8 cellular contexts compared by ENCODE assay signal in genomic region chr22:31342389-31343125, GRCh38. TPM values are rescaled to one million over a fixed set of nuclear protein-coding genes. Genes with fewer than 3 reads are reported as not detected.
DNase-seq lines count a peak whose midpoint lies in the region; TF ChIP-seq lines count a peak whose summit lies in the region.

No MANE protein-coding gene starts in this region.

- H2AFZ ChIP-seq in hepatocyte: no peak overlapping the region

- H3K27ac ChIP-seq in hepatocyte: peak overlapping the region; percentile 84

- peaks cover 79% of the 10 kb centered on the region for H3K79me2 ChIP-seq in hepatocyte

- TF ChIP-seq CTCF in GM12875 (IDR thresholded peaks at IDR 0.05; ENCODE audit: borderline replicate concordance, insufficient read depth, low read depth, low read length): no peak
- no peak for TF ChIP-seq CTCF in hepatocyte (IDR thresholded peaks at IDR 0.05; ENCODE audit: poor library complexity)

- H3K4me3 ChIP-seq in GM12875 (ENCODE audit: low read depth, low read length): peak overlapping the region; percentile 63
- peak overlapping the region; percentile 14 for H3K4me3 ChIP-seq in hepatocyte
- H3K4me3 ChIP-seq in skeletal muscle cell (ENCODE audit: low read depth, low read length): peak overlapping the region; percentile 19

- DNase-seq in RKO (ENCODE audit: low spot score) (peak; percentile 13), hepatocyte (ENCODE audit: low spot score) (peak; percentile 25), skeletal muscle cell (ENCODE audit: low read depth) (no peak), DMS114 treated with DMSO at 0.1 percent for 48 hours (lab: John Stamatoyannopoulos, UW; ENCODE audit: unreplicated experiment) (no peak), 8988T (no peak), amniotic stem cell (lab: John Stamatoyannopoulos, UW) (no peak), NCI-H2196 treated with DMSO at 0.1 percent for 48 hours (lab: John Stamatoyannopoulos, UW; ENCODE audit: unreplicated experiment) (no peak)

- H3K4me1 ChIP-seq in hepatocyte (ENCODE audit: insufficient read depth): peaks cover 64% of the 10 kb centered on the region

- H3K36me3 ChIP-seq in hepatocyte (replicated peaks; ENCODE audit: insufficient read depth, low read depth): no peaks in the 10 kb centered on the region

- H4K20me1 ChIP-seq in hepatocyte (ENCODE audit: insufficient read depth, poor library complexity, severe bottlenecking): peaks cover 63% of the 10 kb centered on the region

- 52% methylated on average over 12 of the region's 16 CpGs for WGBS in hepatocyte (ENCODE audit: low lambda C conversion rate, missing lambda C conversion rate)

- H3K9me2 ChIP-seq in hepatocyte (replicated peaks; ENCODE audit: insufficient read depth): no peaks in the 10 kb centered on the region

- H3K27me3 ChIP-seq in hepatocyte: no peaks in the 10 kb centered on the region

- peak overlapping the region; percentile 100 for H3K4me2 ChIP-seq in hepatocyte

- H3K9me3 ChIP-seq in hepatocyte (ENCODE audit: low read depth): no peaks in the 10 kb centered on the region

RNA-seq across cellular contexts. Expression of gene PATZ1, which starts 3.6 kb away (rescaled TPM):
- total RNA-seq in hepatocyte: 20.3 and 25.1 TPM in 2 replicates
- 18.2 and 23.8 TPM in 2 replicates for polyA plus RNA-seq in hepatocyte

RNA-seq across cellular contexts. Expression of gene PIK3IP1, which starts 50.3 kb away (rescaled TPM):
- 17.9 and 22.2 TPM in 2 replicates for total RNA-seq in hepatocyte
- polyA plus RNA-seq in hepatocyte: 19.5 and 22.4 TPM in 2 replicates

RNA-seq across cellular contexts. Expression of gene DRG1, which starts 56.8 kb away (rescaled TPM):
- total RNA-seq in hepatocyte: 52.2 and 55.2 TPM in 2 replicates
- 66.4 and 71.0 TPM in 2 replicates for polyA plus RNA-seq in hepatocyte

Comparison
In these comparisons a context has a peak if more than half of its experiments do, and no peak if none do; other contexts are left out.
1. DNase-seq: peak in RKO (single experiment) and hepatocyte (single experiment); none in skeletal muscle cell (single experiment), DMS114 treated with DMSO at 0.1 percent for 48 hours (single experiment), 8988T (single experiment), amniotic stem cell (single experiment) and NCI-H2196 treated with DMSO at 0.1 percent for 48 hours (single experiment).
2. Peak in every context shown above with its lines, with median percentiles within 50 percentile points of each other: H3K4me3 ChIP-seq.